Comparison of ENCODE assay signal across 8 cellular contexts in the genomic region with DNA sequence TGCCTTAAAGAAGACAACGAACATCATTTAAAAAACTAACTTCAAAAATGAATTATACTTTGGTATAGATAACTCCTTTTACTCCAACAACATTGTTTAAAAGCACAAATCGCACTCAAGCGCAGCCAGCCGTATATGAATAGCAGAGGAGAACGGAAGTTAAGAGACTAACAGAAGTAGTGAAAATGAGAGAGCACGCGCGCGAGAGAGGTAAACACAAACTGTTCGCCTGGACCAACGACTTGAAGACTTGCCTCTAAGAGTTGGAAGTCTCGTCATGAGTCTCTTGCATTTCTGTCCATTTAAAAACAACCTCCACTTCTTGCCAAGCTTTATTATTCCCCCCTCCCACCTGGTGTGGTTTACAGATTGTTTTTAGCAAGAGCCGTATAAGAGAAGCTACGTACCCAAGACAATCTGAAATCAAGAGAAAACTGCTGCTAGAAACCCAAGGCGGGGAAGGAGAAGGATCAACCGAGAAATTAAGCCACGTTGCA. TPM values are rescaled to one million over a fixed set of nuclear protein-coding genes. Genes with fewer than 3 reads are reported as not detected.
DNase-seq lines count a peak whose midpoint lies in the region; ATAC-seq, FAIRE-seq and TF ChIP-seq lines count a peak whose summit lies in the region.

No MANE protein-coding gene starts in this region.

- H3K27ac Mint-ChIP-seq in naive thymus-derived CD8-positive, alpha-beta T cell = no peak overlapping the region

- in situ Hi-C loops in ACHN (cut with HindIII; ENCODE audit: low pct_ligation_motif_present, low pct_unique_long_range_greater_than_20kb, low sequenced_read_pairs) = no loop called here

- DNase-seq in ACHN (peak; percentile 58), Kasumi-1 (lab: John Stamatoyannopoulos, UW) (peak; percentile 29 to 48), WERI-Rb-1 (no peak), urothelium cell line (ENCODE audit: low spot score) (peak; percentile 9)
- DNase-seq in effector CD4-positive, alpha-beta T cell = peak; percentile 26
- DNase-seq in naive thymus-derived CD8-positive, alpha-beta T cell = peak in 8 of 10 donors; percentile 7 to 66 (median 34)

- H3K27me3 Mint-ChIP-seq in naive thymus-derived CD8-positive, alpha-beta T cell = no peaks in the 10 kb centered on the region

- peak overlapping the region; percentile 94 for H3K27ac ChIP-seq in WERI-Rb-1

- POLR2A ChIA-PET in naive thymus-derived CD8-positive, alpha-beta T cell (lab: Charles Lee) = interaction anchor here (0.7 to 4.0 kb wide), 9 partner anchors 11 to 1977 kb away, joined by 3 to 55 read pairs (median 8); partner anchors contain the start of genes GTF2B, LMO4, ODF2L and PKN2

- H3K36me3 Mint-ChIP-seq in naive thymus-derived CD8-positive, alpha-beta T cell = peaks cover 0 to 32% (median 4%) of the 10 kb centered on the region in 3 donors

- peaks cover 19% of the 10 kb centered on the region for H3K36me3 ChIP-seq in WERI-Rb-1

- peak overlapping the region; percentile 97 for H3K4me3 ChIP-seq in WERI-Rb-1 (ENCODE audit: low read depth, low read length)

- ATAC-seq in GM18498 (IDR thresholded peaks at IDR 0.05; ENCODE audit: unreplicated experiment) (peak; percentile 19), HG03108 (IDR thresholded peaks at IDR 0.05; ENCODE audit: unreplicated experiment) (no peak)
- no peak for ATAC-seq in naive thymus-derived CD8-positive, alpha-beta T cell

- FAIRE-seq in urothelium cell line (lab: Jason Lieb, UNC) = no peak

- H3K9me3 Mint-ChIP-seq in naive thymus-derived CD8-positive, alpha-beta T cell = no peaks in the 10 kb centered on the region

- no peaks in the 10 kb centered on the region for H3K27me3 ChIP-seq in WERI-Rb-1 (ENCODE audit: insufficient read depth, low read depth, severe bottlenecking)

- H3K4me1 Mint-ChIP-seq in naive thymus-derived CD8-positive, alpha-beta T cell = peaks cover 28 to 62% (median 50%) of the 10 kb centered on the region in 4 donors

- no peaks in the 10 kb centered on the region for H3K9me3 ChIP-seq in WERI-Rb-1 (ENCODE audit: severe bottlenecking)

- no peak overlapping the region for H3K4me3 Mint-ChIP-seq in naive thymus-derived CD8-positive, alpha-beta T cell

- TF ChIP-seq CTCF in WERI-Rb-1 (IDR thresholded peaks at IDR 0.05; ENCODE audit: low read depth, low read length) = no peak

RNA-seq across cellular contexts. Expression of gene SELENOF, which starts 0.5 kb away (rescaled TPM):
- total RNA-seq in naive thymus-derived CD8-positive, alpha-beta T cell = 100 to 1,000 TPM; 157 to 166 TPM
- 100 to 1,000 TPM; 289 to 369 (median 328) TPM for polyA plus RNA-seq in naive thymus-derived CD8-positive, alpha-beta T cell

RNA-seq across cellular contexts. Expression of gene HS2ST1, which starts 1.0 kb away (rescaled TPM):
- total RNA-seq in naive thymus-derived CD8-positive, alpha-beta T cell = 10 to 100 TPM; 13.4 to 14.4 TPM
- polyA plus RNA-seq in naive thymus-derived CD8-positive, alpha-beta T cell = 10 to 100 TPM in 1 of 3 donors, 1 to 10 TPM in 2; 7.1 to 10.6 (median 8.3) TPM
